ENCODE assay signal across 16 cellular contexts in the genomic region with DNA sequence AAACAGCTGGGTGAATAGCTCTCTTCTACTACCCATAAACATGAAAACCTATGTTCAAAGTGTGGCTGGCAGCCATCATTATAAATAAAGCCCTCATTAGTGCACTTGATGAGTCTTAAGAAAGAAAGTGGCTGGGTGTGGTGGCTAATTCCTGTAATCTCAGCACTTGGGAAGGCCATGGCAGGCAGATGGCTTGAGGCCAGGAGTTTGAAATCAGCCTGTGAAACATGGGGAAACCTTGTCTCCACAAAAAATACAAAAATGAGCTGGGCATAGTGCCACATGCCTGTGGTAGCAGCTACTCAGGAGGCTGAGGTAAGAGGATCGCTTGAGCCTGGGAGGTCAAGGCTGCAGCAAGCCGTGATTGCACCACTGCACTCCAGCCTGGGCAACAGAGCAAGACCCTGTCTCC. TPM values are rescaled to one million over a fixed set of nuclear protein-coding genes. Genes with fewer than 3 reads are reported as not detected.
DNase-seq lines count a peak whose midpoint lies in the region; ATAC-seq and TF ChIP-seq lines count a peak whose summit lies in the region.
"Had no signal": no experiment of that assay in that cellular context is flagged by ENCODE, and none has a peak within 500 bp of the region (broad histone marks: within the 10 kb centered on the region; RNA-seq: fewer than 3 reads in every experiment).

No MANE protein-coding gene starts in this region.

- peaks cover 12% of the 10 kb centered on the region for H3K9me3 Mint-ChIP-seq in activated CD8-positive, alpha-beta T cell treated with anti-CD3 and anti-CD28 coated beads, Interleukin-2, amount 10 ng/mL, durations not matched to agents 7 days and 5 days (ENCODE audit: insufficient read depth)

- intact Hi-C loops in left cardiac atrium (cut with DNase I) (no loop called here), heart left ventricle (cut with DNase I) (no loop called here)

- no peaks in the 10 kb centered on the region for H3K36me3 ChIP-seq in heart left ventricle
- H3K36me3 ChIP-seq in upper lobe of left lung = no peaks in the 10 kb centered on the region
- H3K36me3 ChIP-seq: prostate gland had no signal

- no peak overlapping the region for H3K4me3 ChIP-seq in heart left ventricle
- H3K4me3 ChIP-seq in upper lobe of left lung = no peak overlapping the region
- H3K4me3 ChIP-seq: coronary artery, prostate gland, SK-N-MC had no signal

- WGBS in heart left ventricle, 4 donors = 77 to 93% (median 85%) methylated on average over 2 of the region's 2 CpGs
- WGBS in upper lobe of left lung, 2 donors = 43 to 55% methylated on average over 2 of the region's 2 CpGs

- no peaks in the 10 kb centered on the region for H3K4me1 Mint-ChIP-seq in activated CD8-positive, alpha-beta T cell treated with anti-CD3 and anti-CD28 coated beads, Interleukin-2, amount 10 ng/mL, durations not matched to agents 7 days and 5 days (ENCODE audit: low read depth)

- no peaks in the 10 kb centered on the region for H3K27me3 Mint-ChIP-seq in activated CD8-positive, alpha-beta T cell treated with anti-CD3 and anti-CD28 coated beads, Interleukin-2, amount 10 ng/mL, durations not matched to agents 7 days and 5 days (ENCODE audit: low read depth)

- CTCF ChIA-PET in activated CD8-positive, alpha-beta T cell treated with anti-CD3 and anti-CD28 coated beads, Interleukin-2, amount 10 ng/mL, durations not matched to agents 7 days and 5 days (lab: Charles Lee) = interaction anchor here (1.5 to 5.0 kb wide), 2 partner anchors 16 to 45 kb away, joined by 3 to 16 read pairs; a partner anchor contains a TSS

- no peak for ATAC-seq in left cardiac atrium
- ATAC-seq in heart left ventricle = no peak
- peak; percentile 60 to 77 for ATAC-seq in upper lobe of left lung (ENCODE audit: low FRiP score in 2 of 2)
- ATAC-seq in activated CD8-positive, alpha-beta T cell treated with anti-CD3 and anti-CD28 coated beads, Interleukin-2, amount 10 ng/mL, durations not matched to agents 7 days and 5 days = no peak

- peak in 2 of 4 donors; percentile 30 to 70 for TF ChIP-seq EP300 in upper lobe of left lung (IDR thresholded peaks at IDR 0.05)

- TF ChIP-seq POLR2A in heart left ventricle (IDR thresholded peaks at IDR 0.05) (no peak), upper lobe of left lung (IDR thresholded peaks at IDR 0.05) (no peak)

- DNase-seq in left cardiac atrium = peak; percentile 29
- no peak for DNase-seq in heart left ventricle
- DNase-seq in RPMI8226 = peak; percentile 67
- peak; percentile 98 for DNase-seq in fibroblast of peridontal ligament (ENCODE audit: extremely low read depth)
- DNase-seq in upper lobe of left lung = peak in 1 of 2 donors; percentile 88
- DNase-seq in NCI-H526 treated with DMSO at 0.1 percent for 48 hours (lab: John Stamatoyannopoulos, UW) = no peak
- no peak for DNase-seq in T-helper 9 cell
- DNase-seq in activated CD8-positive, alpha-beta T cell treated with anti-CD3 and anti-CD28 coated beads, Interleukin-2, amount 10 ng/mL, durations not matched to agents 7 days and 5 days = no peak
- DNase-seq: activated CD4-positive, alpha-beta T cell treated with anti-CD3 and anti-CD28 coated beads for 48 hours; activated effector memory CD4-positive, alpha-beta T cell treated with anti-CD3 and anti-CD28 coated beads, Interleukin-2, amount 50 U/mL, for 16 hours; GF-D8; glutamatergic neuron; Kasumi-1 had no signal

- H3K4me3 Mint-ChIP-seq in activated CD8-positive, alpha-beta T cell treated with anti-CD3 and anti-CD28 coated beads, Interleukin-2, amount 10 ng/mL, durations not matched to agents 7 days and 5 days = no peak overlapping the region

- H3K27ac Mint-ChIP-seq in activated CD8-positive, alpha-beta T cell treated with anti-CD3 and anti-CD28 coated beads, Interleukin-2, amount 10 ng/mL, durations not matched to agents 7 days and 5 days = no peak overlapping the region

- H3K36me3 Mint-ChIP-seq in activated CD8-positive, alpha-beta T cell treated with anti-CD3 and anti-CD28 coated beads, Interleukin-2, amount 10 ng/mL, durations not matched to agents 7 days and 5 days (ENCODE audit: low read depth) = no peaks in the 10 kb centered on the region

- no peaks in the 10 kb centered on the region for H3K4me1 ChIP-seq in heart left ventricle
- H3K4me1 ChIP-seq in upper lobe of left lung = no peaks in the 10 kb centered on the region
- H3K4me1 ChIP-seq: prostate gland had no signal

- TF ChIP-seq CTCF in heart left ventricle (IDR thresholded peaks at IDR 0.05) (no peak), upper lobe of left lung (IDR thresholded peaks at IDR 0.05) (no peak)

- H3K27ac ChIP-seq in heart left ventricle = no peak overlapping the region
- peak overlapping the region in 1 of 4 donors; percentile 57 for H3K27ac ChIP-seq in upper lobe of left lung
- H3K27ac ChIP-seq: coronary artery, prostate gland, SK-N-MC had no signal

- H3K27me3 ChIP-seq in heart left ventricle (no peaks in the 10 kb centered on the region), upper lobe of left lung (no peaks in the 10 kb centered on the region)

- POLR2A ChIA-PET in activated CD8-positive, alpha-beta T cell treated with anti-CD3 and anti-CD28 coated beads, Interleukin-2, amount 10 ng/mL, durations not matched to agents 7 days and 5 days (lab: Charles Lee) = interaction anchor here (0.6 kb wide), 1 partner anchor 33 kb away, joined by 4 read pairs; no protein-coding TSS in a partner anchor

- H3K9me3 ChIP-seq in heart left ventricle (peaks cover 0 to 12% (median 4%) of the 10 kb centered on the region in 12 donors), upper lobe of left lung (peaks cover 0 to 8% (median 0%) of the 10 kb centered on the region in 4 donors)
- H3K9me3 ChIP-seq: prostate gland had no signal

RNA-seq across cellular contexts. Expression of a gene that starts 28.3 kb away (rescaled TPM):
- total RNA-seq in left cardiac atrium (10 to 100 TPM; 23.4 to 26.5 TPM), heart left ventricle (10 to 100 TPM in 8 of 9 donors, 1 to 10 TPM in 1; 9.9 to 28.7 (median 20.0) TPM), upper lobe of left lung (10 to 100 TPM; 17.4 to 42.9 (median 28.7) TPM)
- polyA plus RNA-seq in heart left ventricle = 1 to 10 TPM; 2.5 to 9.6 TPM
- total RNA-seq in activated CD8-positive, alpha-beta T cell treated with anti-CD3 and anti-CD28 coated beads, Interleukin-2, amount 10 ng/mL, durations not matched to agents 7 days and 5 days = 10 to 100 TPM; 25.9 to 27.2 TPM

RNA-seq across cellular contexts. Expression of a gene that starts 45.6 kb away (rescaled TPM):
- total RNA-seq in left cardiac atrium = 10 to 100 TPM in 1 of 2 donors, 1 to 10 TPM in 1; 9.0 to 10.2 TPM
- 10 to 100 TPM in 2 of 9 donors, 1 to 10 TPM in 7; 6.2 to 11.4 (median 7.7) TPM for total RNA-seq in heart left ventricle
- 1 to 10 TPM; 1.9 to 6.4 TPM for polyA plus RNA-seq in heart left ventricle
- total RNA-seq in upper lobe of left lung = 10 to 100 TPM; 14.4 to 25.9 (median 19.8) TPM
- 10 to 100 TPM; 20.4 to 21.2 TPM for total RNA-seq in activated CD8-positive, alpha-beta T cell treated with anti-CD3 and anti-CD28 coated beads, Interleukin-2, amount 10 ng/mL, durations not matched to agents 7 days and 5 days

Comparison
In these comparisons a context has a peak if more than half of its experiments do, and no peak if none do; other contexts are left out.
1. DNase-seq: peak in left cardiac atrium (single experiment), RPMI8226 (single experiment) and fibroblast of peridontal ligament (single experiment); none in heart left ventricle (0 of 5), NCI-H526 treated with DMSO at 0.1 percent for 48 hours (single experiment), T-helper 9 cell (single experiment) and activated CD8-positive, alpha-beta T cell treated with anti-CD3 and anti-CD28 coated beads, Interleukin-2, amount 10 ng/mL, durations not matched to agents 7 days and 5 days (single experiment).
2. ATAC-seq: peak in upper lobe of left lung (2 of 2); none in left cardiac atrium (0 of 2), heart left ventricle (0 of 4) and activated CD8-positive, alpha-beta T cell treated with anti-CD3 and anti-CD28 coated beads, Interleukin-2, amount 10 ng/mL, durations not matched to agents 7 days and 5 days (single experiment).